8 cellular contexts compared by ENCODE assay signal in genomic region chr11:19660076-19660475, GRCh38. TPM values are rescaled to one million over a fixed set of nuclear protein-coding genes. Genes with fewer than 3 reads are reported as not detected.
DNase-seq lines count a peak whose midpoint lies in the region; ATAC-seq and TF ChIP-seq lines count a peak whose summit lies in the region.

No MANE protein-coding gene starts in this region.

- no peaks in the 10 kb centered on the region for H3K9me3 ChIP-seq in right lobe of liver

- H3K9me3 Mint-ChIP-seq in activated CD4-positive, alpha-beta memory T cell treated with anti-CD3 and anti-CD28 coated beads for 36 hours = no peaks in the 10 kb centered on the region

- no peaks in the 10 kb centered on the region for H3K36me3 Mint-ChIP-seq in activated CD4-positive, alpha-beta memory T cell treated with anti-CD3 and anti-CD28 coated beads for 36 hours

- WGBS in right lobe of liver (ENCODE audit: insufficient coverage, low coverage, low lambda C conversion rate, missing lambda C conversion rate) = 8% methylated on average over 3 of the region's 5 CpGs

- CTCF ChIA-PET in activated CD4-positive, alpha-beta memory T cell treated with anti-CD3 and anti-CD28 coated beads for 36 hours (lab: Charles Lee) = no interaction called here

- H3K4me1 Mint-ChIP-seq in activated CD4-positive, alpha-beta memory T cell treated with anti-CD3 and anti-CD28 coated beads for 36 hours (ENCODE audit: low read depth) = peaks cover 9% of the 10 kb centered on the region

- H3K4me3 Mint-ChIP-seq in activated CD4-positive, alpha-beta memory T cell treated with anti-CD3 and anti-CD28 coated beads for 36 hours = no peak overlapping the region

- no peaks in the 10 kb centered on the region for H3K36me3 ChIP-seq in right lobe of liver

- H3K27ac ChIP-seq in right lobe of liver = no peak overlapping the region

- TF ChIP-seq CTCF in right lobe of liver (IDR thresholded peaks at IDR 0.05) = no peak

- H3K27ac Mint-ChIP-seq in activated CD4-positive, alpha-beta memory T cell treated with anti-CD3 and anti-CD28 coated beads for 36 hours = no peak overlapping the region

- H3K4me3 ChIP-seq in right lobe of liver = no peak overlapping the region

- H3K27me3 ChIP-seq in right lobe of liver = no peaks in the 10 kb centered on the region

- H3K27me3 Mint-ChIP-seq in activated CD4-positive, alpha-beta memory T cell treated with anti-CD3 and anti-CD28 coated beads for 36 hours = no peaks in the 10 kb centered on the region

- no peak for TF ChIP-seq POLR2A in right lobe of liver (IDR thresholded peaks at IDR 0.05)

- intact Hi-C loops in activated CD4-positive, alpha-beta memory T cell treated with anti-CD3 and anti-CD28 coated beads for 36 hours (cut with micrococcal nuclease) = loop anchor here (1.0 kb wide), 1 partner anchor 63 kb away; no protein-coding TSS in a partner anchor
- intact Hi-C loops in right lobe of liver (cut with DNase I) = no loop called here

- ATAC-seq in GM19395 (IDR thresholded peaks at IDR 0.05; ENCODE audit: unreplicated experiment) (peak; percentile 100), HG03159 (IDR thresholded peaks at IDR 0.05; ENCODE audit: unreplicated experiment) (peak; percentile 100), right lobe of liver (peak; percentile 69 to 99 (median 82))

- POLR2A ChIA-PET in activated CD4-positive, alpha-beta memory T cell treated with anti-CD3 and anti-CD28 coated beads for 36 hours (lab: Charles Lee) = no interaction called here

- DNase-seq in ELF-1 (ENCODE audit: low read depth, low spot score) = peak; percentile 59
- peak; percentile 45 for DNase-seq in activated CD4-positive, alpha-beta memory T cell treated with anti-CD3 and anti-CD28 coated beads for 36 hours
- peak in 1 of 3 donors; percentile 69 for DNase-seq in right lobe of liver
- DNase-seq in medulla oblongata (ENCODE audit: extremely low spot score) = no peak
- DNase-seq in NCI-H774 (lab: John Stamatoyannopoulos, UW) = no peak
- no peak for DNase-seq in amniotic stem cell (lab: John Stamatoyannopoulos, UW)

- H3K4me1 ChIP-seq in right lobe of liver = no peaks in the 10 kb centered on the region

RNA-seq across cellular contexts. Expression of gene NAV2, which starts 52.6 kb away (rescaled TPM):
- total RNA-seq in activated CD4-positive, alpha-beta memory T cell treated with anti-CD3 and anti-CD28 coated beads for 36 hours = under 1 TPM; 0.75 to 0.86 TPM
- 10 to 100 TPM; 15.5 to 69.2 (median 37.1) TPM for total RNA-seq in right lobe of liver

Comparison
In these comparisons a context has a peak if more than half of its experiments do, and no peak if none do; other contexts are left out.
1. DNase-seq: peak in ELF-1 (single experiment) and activated CD4-positive, alpha-beta memory T cell treated with anti-CD3 and anti-CD28 coated beads for 36 hours (single experiment); none in medulla oblongata (single experiment), NCI-H774 (single experiment) and amniotic stem cell (single experiment).
2. RNA of gene NAV2, which starts 52.6 kb away (total RNA-seq): 15.5 to 69.2 TPM in right lobe of liver; 0.75 to 0.86 TPM in activated CD4-positive, alpha-beta memory T cell treated with anti-CD3 and anti-CD28 coated beads for 36 hours; every median in the first group is over 4 times any median in the second.
3. Peak in every context shown above with its lines, with median percentiles within 50 percentile points of each other: ATAC-seq.